9 cellular contexts compared by ENCODE assay signal in the genomic region with DNA sequence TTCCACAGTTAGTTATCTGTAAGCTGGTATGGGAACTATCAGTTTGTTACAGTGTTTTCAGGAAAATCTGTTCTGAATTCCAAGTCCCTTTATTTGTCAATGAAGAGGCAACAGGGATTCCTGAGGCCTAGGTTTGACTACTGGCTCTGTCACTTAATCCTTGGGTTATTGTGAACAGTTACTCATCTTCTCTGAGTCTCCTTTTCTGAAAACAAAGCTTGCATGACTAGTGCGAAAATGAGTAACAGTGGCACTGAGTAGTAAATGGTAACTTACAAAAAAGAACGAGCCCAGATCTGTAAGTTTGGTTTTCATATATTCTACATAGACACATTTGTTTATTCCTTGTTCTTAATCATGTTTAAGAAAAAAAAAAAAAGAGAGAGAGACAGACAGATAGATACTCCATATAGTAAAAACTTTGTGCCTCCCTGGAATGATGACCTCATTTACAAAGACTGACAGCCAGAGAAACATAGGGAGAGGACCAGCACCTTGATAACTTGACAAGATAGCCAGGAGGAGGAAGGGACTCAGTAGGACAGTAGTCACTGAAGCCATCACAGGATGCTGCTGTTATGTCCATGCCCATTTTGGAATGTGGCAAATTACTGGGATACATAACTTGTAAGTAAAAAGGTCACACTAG. TPM values are rescaled to one million over a fixed set of nuclear protein-coding genes. Genes with fewer than 3 reads are reported as not detected.
DNase-seq lines count a peak whose midpoint lies in the region; ATAC-seq and TF ChIP-seq lines count a peak whose summit lies in the region.
"Had no signal": no experiment of that assay in that cellular context is flagged by ENCODE, and none has a peak within 500 bp of the region (broad histone marks: within the 10 kb centered on the region; RNA-seq: fewer than 3 reads in every experiment).

No MANE protein-coding gene starts in this region.

- H3F3A ChIP-seq in SK-N-SH (replicated peaks; ENCODE audit: insufficient read depth), result peaks cover 13% of the 10 kb centered on the region

- peak overlapping the region; percentile 76 for H3K4me2 ChIP-seq in SK-N-SH

- H3K4me3 Mint-ChIP-seq in chondrocyte (ENCODE audit: unreplicated experiment), result no peak overlapping the region
- H3K4me3 Mint-ChIP-seq in progenitor cell of endocrine pancreas (ENCODE audit: low read depth), result peak overlapping the region; percentile 98

- ATAC-seq in SK-N-SH treated with all-trans-retinoic acid at 6 μM for 48 hours (no peak), GM19467 (IDR thresholded peaks at IDR 0.05; ENCODE audit: unreplicated experiment) (no peak)

- H3K9me3 ChIP-seq in SK-N-SH, result no peaks in the 10 kb centered on the region
- no peaks in the 10 kb centered on the region for H3K9me3 ChIP-seq in NT2/D1 (ENCODE audit: insufficient read depth, low read length)

- CTCF ChIA-PET in SK-N-SH (lab: Yijun Ruan, JAX), result interaction anchor here (0.6 to 9.1 kb wide), 22 partner anchors 8 to 865 kb away, joined by 3 to 177 read pairs (median 5); partner anchors contain the start of genes ADCK2 and DENND11

- peaks cover 37% of the 10 kb centered on the region for H3K79me2 ChIP-seq in SK-N-SH (ENCODE audit: insufficient read depth)

- TF ChIP-seq CTCF in SK-N-SH (IDR thresholded peaks at IDR 0.05) (no peak), chondrocyte (IDR thresholded peaks at IDR 0.05) (no peak), progenitor cell of endocrine pancreas (IDR thresholded peaks at IDR 0.05; ENCODE audit: unreplicated experiment) (no peak)

- H3K9me2 ChIP-seq in SK-N-SH, result no peaks in the 10 kb centered on the region

- peaks cover 6 to 16% of the 10 kb centered on the region in 2 experiments; a peak in 3 of 4 replicates for H3K4me1 ChIP-seq in SK-N-SH (ENCODE audit: control insufficient read depth in 1 of 2, insufficient read depth in 2 of 2, low read depth in 1 of 2, low read length in 1 of 2)
- no peaks in the 10 kb centered on the region for H3K4me1 ChIP-seq in NT2/D1 (ENCODE audit: insufficient read depth, insufficient read length)

- H3K27me3 Mint-ChIP-seq in chondrocyte (ENCODE audit: low read depth) (peaks cover 7% of the 10 kb centered on the region), progenitor cell of endocrine pancreas (peaks cover 13% of the 10 kb centered on the region)

- H3K9ac ChIP-seq in SK-N-SH (peak overlapping the region; percentile 80; the same call in 1 of the 2 replicates), NT2/D1 (ENCODE audit: insufficient read length, low read depth) (peak overlapping the region; percentile 4)

- no peaks in the 10 kb centered on the region for H4K20me1 ChIP-seq in SK-N-SH (ENCODE audit: insufficient read depth)

- DNase-seq in SK-N-SH (no peak), NT2/D1 (ENCODE audit: low read depth, low spot score) (no peak), chondrocyte (ENCODE audit: low spot score) (no peak), progenitor cell of endocrine pancreas (ENCODE audit: low spot score, unreplicated experiment) (no peak), NCI-H1105 (lab: John Stamatoyannopoulos, UW) (no peak), NCI-H1048 (lab: John Stamatoyannopoulos, UW) (no peak)

- H3K36me3 Mint-ChIP-seq in chondrocyte (ENCODE audit: low read depth) (peaks cover 7% of the 10 kb centered on the region), progenitor cell of endocrine pancreas (ENCODE audit: insufficient read depth) (peaks cover 7% of the 10 kb centered on the region)

- H3K4me3 ChIP-seq in SK-N-SH (ENCODE audit: low read depth in 2 of 2, low read length in 1 of 2) (peak overlapping the region in 1 of 2 experiments; percentile 96; a peak in 3 of 4 replicates), NT2/D1 (ENCODE audit: insufficient read length, low read depth) (peak overlapping the region; percentile 84)

- H3K9me3 Mint-ChIP-seq in chondrocyte (ENCODE audit: low read depth), result peaks cover 4% of the 10 kb centered on the region
- no peaks in the 10 kb centered on the region for H3K9me3 Mint-ChIP-seq in progenitor cell of endocrine pancreas (ENCODE audit: low read depth)

- TF ChIP-seq RAD21 in SK-N-SH (IDR thresholded peaks at IDR 0.05; ENCODE audit: low read length), result no peak

- H3K36me3 ChIP-seq in SK-N-SH (replicated peaks in 1 of 2; ENCODE audit: control insufficient read depth in 1 of 2, insufficient read depth in 2 of 2, low read length in 1 of 2) (peaks cover 26% of the 10 kb centered on the region in 2 experiments), NT2/D1 (ENCODE audit: insufficient read depth, insufficient read length, low read length) (peaks cover 22% of the 10 kb centered on the region)
- H3K36me3 ChIP-seq: thoracic aorta had no signal

- TF ChIP-seq EP300 in SK-N-SH (IDR thresholded peaks at IDR 0.05; ENCODE audit: borderline replicate concordance in 1 of 2, low read depth in 1 of 2, low read length in 1 of 2), result no peak

- POLR2A ChIA-PET in SK-N-SH (lab: Yijun Ruan, JAX), result interaction anchor here (0.5 to 2.0 kb wide), 4 partner anchors 10 to 317 kb away, joined by 3 to 5 read pairs (median 4); partner anchors contain the start of gene NDUFB2

- H3K27ac ChIP-seq in SK-N-SH (ENCODE audit: low read depth in 2 of 2, low read length in 1 of 2), result peak overlapping the region in 1 of 2 experiments; percentile 78; a peak in 1 of 4 replicates
- H3K27ac ChIP-seq: thoracic aorta had no signal

- H3K27me3 ChIP-seq in SK-N-SH (ENCODE audit: insufficient read depth), result no peaks in the 10 kb centered on the region
- no peaks in the 10 kb centered on the region for H3K27me3 ChIP-seq in NT2/D1 (ENCODE audit: insufficient read depth, insufficient read length)

- H3K27ac Mint-ChIP-seq in chondrocyte (ENCODE audit: unreplicated experiment) (peak overlapping the region; percentile 18), progenitor cell of endocrine pancreas (no peak overlapping the region)

- H2AFZ ChIP-seq in SK-N-SH (ENCODE audit: low read depth), result no peak overlapping the region

- WGBS in SK-N-SH (ENCODE audit: low lambda C conversion rate), result 80% methylated on average over 2 of the region's 2 CpGs

- peaks cover 20% of the 10 kb centered on the region for H3K4me1 Mint-ChIP-seq in chondrocyte (ENCODE audit: low read depth)
- peaks cover 8% of the 10 kb centered on the region for H3K4me1 Mint-ChIP-seq in progenitor cell of endocrine pancreas (ENCODE audit: low read depth)

TF ChIP-seq in SK-N-SH, 30 proteins besides CTCF, POLR2A, EP300 and RAD21:
- TF ChIP-seq MEF2A (IDR thresholded peaks at IDR 0.05; ENCODE audit: borderline replicate concordance, low read depth) (no peak), FOXJ3 (CRISPR knock-in tag; IDR thresholded peaks at IDR 0.05) (no peak), SMC3 (IDR thresholded peaks at IDR 0.05; ENCODE audit: low read depth, low read length) (no peak), SIN3A (IDR thresholded peaks at IDR 0.05; ENCODE audit: borderline replicate concordance, low read depth, low read length) (no peak), GATA2 (CRISPR knock-in tag; IDR thresholded peaks at IDR 0.05) (no peak), RFX5 (IDR thresholded peaks at IDR 0.05; ENCODE audit: low read length) (no peak), GABPA (IDR thresholded peaks at IDR 0.05; ENCODE audit: low read depth) (no peak), RCOR1 (IDR thresholded peaks at IDR 0.05; ENCODE audit: low read length) (no peak)

TF ChIP-seq in SK-N-SH treated with all-trans-retinoic acid at 6 μM for 48 hours, 23 proteins besides CTCF, POLR2A, EP300 and RAD21 (continues in another document):
- TF ChIP-seq ARNTL (CRISPR knock-in tag; IDR thresholded peaks at IDR 0.05; ENCODE audit: borderline replicate concordance, low read depth) (no peak), ZFP3 (CRISPR knock-in tag; IDR thresholded peaks at IDR 0.05) (no peak), ZNF8 (CRISPR knock-in tag; IDR thresholded peaks at IDR 0.05) (no peak), TOX (CRISPR knock-in tag; IDR thresholded peaks at IDR 0.05; ENCODE audit: borderline replicate concordance) (no peak), ISL1 (CRISPR knock-in tag; IDR thresholded peaks at IDR 0.05) (no peak)
- TF ChIP-seq, protein P1, sequence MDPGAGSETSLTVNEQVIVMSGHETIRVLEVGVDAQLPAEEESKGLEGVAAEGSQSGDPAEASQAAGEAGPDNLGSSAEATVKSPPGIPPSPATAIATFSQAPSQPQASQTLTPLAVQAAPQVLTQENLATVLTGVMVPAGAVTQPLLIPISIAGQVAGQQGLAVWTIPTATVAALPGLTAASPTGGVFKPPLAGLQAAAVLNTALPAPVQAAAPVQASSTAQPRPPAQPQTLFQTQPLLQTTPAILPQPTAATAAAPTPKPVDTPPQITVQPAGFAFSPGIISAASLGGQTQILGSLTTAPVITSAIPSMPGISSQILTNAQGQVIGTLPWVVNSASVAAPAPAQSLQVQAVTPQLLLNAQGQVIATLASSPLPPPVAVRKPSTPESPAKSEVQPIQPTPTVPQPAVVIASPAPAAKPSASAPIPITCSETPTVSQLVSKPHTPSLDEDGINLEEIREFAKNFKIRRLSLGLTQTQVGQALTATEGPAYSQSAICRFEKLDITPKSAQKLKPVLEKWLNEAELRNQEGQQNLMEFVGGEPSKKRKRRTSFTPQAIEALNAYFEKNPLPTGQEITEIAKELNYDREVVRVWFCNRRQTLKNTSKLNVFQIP (CRISPR knock-in tag; IDR thresholded peaks at IDR 0.05; ENCODE audit: borderline replicate concordance, low read depth), result no peak
- TF ChIP-seq, protein P2, sequence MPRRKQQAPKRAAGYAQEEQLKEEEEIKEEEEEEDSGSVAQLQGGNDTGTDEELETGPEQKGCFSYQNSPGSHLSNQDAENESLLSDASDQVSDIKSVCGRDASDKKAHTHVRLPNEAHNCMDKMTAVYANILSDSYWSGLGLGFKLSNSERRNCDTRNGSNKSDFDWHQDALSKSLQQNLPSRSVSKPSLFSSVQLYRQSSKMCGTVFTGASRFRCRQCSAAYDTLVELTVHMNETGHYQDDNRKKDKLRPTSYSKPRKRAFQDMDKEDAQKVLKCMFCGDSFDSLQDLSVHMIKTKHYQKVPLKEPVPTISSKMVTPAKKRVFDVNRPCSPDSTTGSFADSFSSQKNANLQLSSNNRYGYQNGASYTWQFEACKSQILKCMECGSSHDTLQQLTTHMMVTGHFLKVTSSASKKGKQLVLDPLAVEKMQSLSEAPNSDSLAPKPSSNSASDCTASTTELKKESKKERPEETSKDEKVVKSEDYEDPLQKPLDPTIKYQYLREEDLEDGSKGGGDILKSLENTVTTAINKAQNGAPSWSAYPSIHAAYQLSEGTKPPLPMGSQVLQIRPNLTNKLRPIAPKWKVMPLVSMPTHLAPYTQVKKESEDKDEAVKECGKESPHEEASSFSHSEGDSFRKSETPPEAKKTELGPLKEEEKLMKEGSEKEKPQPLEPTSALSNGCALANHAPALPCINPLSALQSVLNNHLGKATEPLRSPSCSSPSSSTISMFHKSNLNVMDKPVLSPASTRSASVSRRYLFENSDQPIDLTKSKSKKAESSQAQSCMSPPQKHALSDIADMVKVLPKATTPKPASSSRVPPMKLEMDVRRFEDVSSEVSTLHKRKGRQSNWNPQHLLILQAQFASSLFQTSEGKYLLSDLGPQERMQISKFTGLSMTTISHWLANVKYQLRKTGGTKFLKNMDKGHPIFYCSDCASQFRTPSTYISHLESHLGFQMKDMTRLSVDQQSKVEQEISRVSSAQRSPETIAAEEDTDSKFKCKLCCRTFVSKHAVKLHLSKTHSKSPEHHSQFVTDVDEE (CRISPR knock-in tag; IDR thresholded peaks at IDR 0.05), result no peak

RNA-seq across cellular contexts. Expression of gene MRPS33, which starts 1.9 kb away (rescaled TPM):
- 88.8 and 95.5 TPM in 2 replicates for polyA plus RNA-seq in SK-N-SH (2012; rRNA removed)
- polyA plus RNA-seq in SK-N-SH (2012; cell fraction: cytosol; rRNA removed), result 119 and 220 TPM in 2 replicates
- polyA plus RNA-seq in SK-N-SH (2012; cell fraction: nucleus; rRNA removed), result 20.9 and 33.8 TPM in 2 replicates
- total RNA-seq in chondrocyte (27.9 to 36.2 TPM (median 29.4 TPM) in 3 replicates), progenitor cell of endocrine pancreas (48.5 and 49.6 TPM in 2 replicates)
